ENCODE assay signal across 9 cellular contexts in genomic region chr1:18820791-18821641, GRCh38. TPM values are rescaled to one million over a fixed set of nuclear protein-coding genes. Genes with fewer than 3 reads are reported as not detected.
DNase-seq lines count a peak whose midpoint lies in the region; ATAC-seq lines count a peak whose summit lies in the region.
"Had no signal": no experiment of that assay in that cellular context is flagged by ENCODE, and none has a peak within 500 bp of the region (broad histone marks: within the 10 kb centered on the region; RNA-seq: fewer than 3 reads in every experiment).

No MANE protein-coding gene starts in this region.

- no peak overlapping the region for H3K27ac Mint-ChIP-seq in activated CD4-positive, alpha-beta T cell treated with anti-CD3 and anti-CD28 coated beads for 36 hours
- H3K27ac Mint-ChIP-seq: naive B cell had no signal

- CTCF ChIA-PET in activated CD4-positive, alpha-beta T cell treated with anti-CD3 and anti-CD28 coated beads for 36 hours (lab: Charles Lee), result interaction anchor here (0.7 to 3.2 kb wide), 11 partner anchors 29 to 970 kb away, joined by 3 to 30 read pairs (median 4); no protein-coding TSS in a partner anchor

- intact Hi-C loops in activated CD4-positive, alpha-beta T cell treated with anti-CD3 and anti-CD28 coated beads for 36 hours (cut with DNase I, micrococcal nuclease), result loop anchor here (1.0 to 5.0 kb wide), 3 partner anchors 139 to 224 kb away; no protein-coding TSS in a partner anchor

- H3K27me3 Mint-ChIP-seq in activated CD4-positive, alpha-beta T cell treated with anti-CD3 and anti-CD28 coated beads for 36 hours, result peaks cover 46% of the 10 kb centered on the region

- H3K4me1 Mint-ChIP-seq in activated CD4-positive, alpha-beta T cell treated with anti-CD3 and anti-CD28 coated beads for 36 hours, result no peaks in the 10 kb centered on the region

- ATAC-seq in activated CD4-positive, alpha-beta T cell treated with anti-CD3 and anti-CD28 coated beads for 36 hours, result peak; percentile 63
- no peak for ATAC-seq in HG02840 (IDR thresholded peaks at IDR 0.05; ENCODE audit: low FRiP score, unreplicated experiment)

- peak; percentile 53 for DNase-seq in activated gamma-delta T cell treated with Interleukin-2 at 50 U/mL for 16 hours
- DNase-seq in activated gamma-delta T cell (lab: John Stamatoyannopoulos, UW), result no peak
- peak; percentile 88 for DNase-seq in NCI-H2196 (lab: John Stamatoyannopoulos, UW; ENCODE audit: unreplicated experiment)
- DNase-seq in activated CD4-positive, alpha-beta T cell treated with anti-CD3 and anti-CD28 coated beads for 36 hours, result peak; percentile 78
- DNase-seq in cerebellum (ENCODE audit: low spot score), result peak; percentile 83
- peak; percentile 95 for DNase-seq in left kidney (ENCODE audit: low read depth, low spot score)
- peak; percentile 62 for DNase-seq in stimulated activated CD4-positive, alpha-beta T cell treated with anti-CD3 and anti-CD28 coated beads, Interleukin-4, amount 100 ng/mL, for 24 hours
- DNase-seq: naive B cell had no signal

- POLR2A ChIA-PET in activated CD4-positive, alpha-beta T cell treated with anti-CD3 and anti-CD28 coated beads for 36 hours (lab: Charles Lee), result no interaction called here

- H3K9me3 Mint-ChIP-seq in activated CD4-positive, alpha-beta T cell treated with anti-CD3 and anti-CD28 coated beads for 36 hours (ENCODE audit: low read depth), result no peaks in the 10 kb centered on the region

- H3K36me3 Mint-ChIP-seq in activated CD4-positive, alpha-beta T cell treated with anti-CD3 and anti-CD28 coated beads for 36 hours (ENCODE audit: low read depth), result no peaks in the 10 kb centered on the region
- H3K36me3 Mint-ChIP-seq: naive B cell had no signal

- H3K4me3 Mint-ChIP-seq in activated CD4-positive, alpha-beta T cell treated with anti-CD3 and anti-CD28 coated beads for 36 hours, result no peak overlapping the region

RNA-seq across cellular contexts. Expression of gene TAS1R2, which starts 38.4 kb away (rescaled TPM):
- total RNA-seq in activated CD4-positive, alpha-beta T cell treated with anti-CD3 and anti-CD28 coated beads for 36 hours, result not detected
- not detected for total RNA-seq in cerebellum
